ENCODE assay signal across 10 cellular contexts in the genomic region with DNA sequence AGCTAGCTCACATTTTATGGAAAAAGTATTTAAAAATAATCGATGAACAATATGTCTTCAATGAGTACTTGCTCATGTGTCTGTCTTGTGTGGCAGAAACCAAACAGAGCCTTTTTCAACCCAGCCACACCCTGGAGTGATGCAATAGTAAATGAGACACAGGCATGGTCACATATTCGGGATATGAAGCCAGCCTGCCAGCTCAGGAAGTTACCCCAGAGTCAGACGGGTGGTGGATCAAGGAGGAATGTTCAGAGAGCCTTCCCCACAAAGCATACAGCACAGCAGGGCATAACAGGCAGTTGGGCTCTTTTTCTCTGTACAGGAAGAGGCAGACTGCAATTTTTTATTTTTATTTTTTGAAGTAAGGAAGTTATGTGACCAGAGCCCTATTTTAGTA. TPM values are rescaled to one million over a fixed set of nuclear protein-coding genes. Genes with fewer than 3 reads are reported as not detected.
DNase-seq lines count a peak whose midpoint lies in the region; ATAC-seq and TF ChIP-seq lines count a peak whose summit lies in the region.
"Had no signal": no experiment of that assay in that cellular context is flagged by ENCODE, and none has a peak within 500 bp of the region (broad histone marks: within the 10 kb centered on the region; RNA-seq: fewer than 3 reads in every experiment).

No MANE protein-coding gene starts in this region.

- peaks cover 62% of the 10 kb centered on the region for H3K4me1 Mint-ChIP-seq in HFFc6 (ENCODE audit: low read depth)
- H3K4me1 Mint-ChIP-seq: memory B cell had no signal

- H3K27ac Mint-ChIP-seq in HFFc6, result peak overlapping the region; percentile 84
- H3K27ac Mint-ChIP-seq: activated naive CD8-positive, alpha-beta T cell; memory B cell had no signal

- no peaks in the 10 kb centered on the region; the same call in 1 of the 2 replicates for H3K27me3 Mint-ChIP-seq in HFFc6 (ENCODE audit: insufficient read depth)

- H3K4me3 Mint-ChIP-seq in HFFc6, result peak overlapping the region; percentile 48
- H3K4me3 Mint-ChIP-seq: activated naive CD8-positive, alpha-beta T cell; memory B cell had no signal

- H3K9me3 Mint-ChIP-seq in HFFc6, result no peaks in the 10 kb centered on the region
- H3K9me3 Mint-ChIP-seq: memory B cell had no signal

- no peak for ATAC-seq in GM21717 (IDR thresholded peaks at IDR 0.05; ENCODE audit: unreplicated experiment)
- no peak for ATAC-seq in GM21390 (IDR thresholded peaks at IDR 0.05; ENCODE audit: unreplicated experiment)
- ATAC-seq in HG03442 (IDR thresholded peaks at IDR 0.05; ENCODE audit: unreplicated experiment), result no peak

- TF ChIP-seq CTCF in HFFc6 (IDR thresholded peaks at IDR 0.05), result no peak

- H3K27ac ChIP-seq in temporal lobe (ENCODE audit: low read depth, low read length), result peak overlapping the region; percentile 63

- DNase-seq in HFFc6 (peak; percentile 72), SW 1271 (lab: John Stamatoyannopoulos, UW) (peak; percentile 61 to 63), glomerular visceral epithelial cell (ENCODE audit: extremely low spot score) (peak; percentile 48), NCI-H774 (lab: John Stamatoyannopoulos, UW) (no peak)

- H3K36me3 Mint-ChIP-seq in HFFc6 (ENCODE audit: low read depth), result peaks cover 7% of the 10 kb centered on the region
- H3K36me3 Mint-ChIP-seq: activated naive CD8-positive, alpha-beta T cell; memory B cell had no signal

RNA-seq across cellular contexts. Expression of gene LARP6, which starts 27.3 kb away (rescaled TPM):
- 100 to 1,000 TPM; 105 to 121 (median 115) TPM for total RNA-seq in HFFc6 (2021; fragmentation: NEBNext Ultra II Directional; extraction: Animal tissue kit (Norgen Biotek cat#: 25700))
- total RNA-seq in temporal lobe, result 10.8 TPM
